In genomic region chr20:2467412-2467811, GRCh38 we compare ENCODE assay signal across 13 cellular contexts. TPM values are rescaled to one million over a fixed set of nuclear protein-coding genes. Genes with fewer than 3 reads are reported as not detected.
DNase-seq lines count a peak whose midpoint lies in the region; ATAC-seq and TF ChIP-seq lines count a peak whose summit lies in the region.
"Had no signal": no experiment of that assay in that cellular context is flagged by ENCODE, and none has a peak within 500 bp of the region (broad histone marks: within the 10 kb centered on the region; RNA-seq: fewer than 3 reads in every experiment).

No MANE protein-coding gene starts in this region.

- H3K27me3 ChIP-seq in CD4-positive, alpha-beta T cell (ENCODE audit: control insufficient read depth, insufficient read depth, low read length), result no peaks in the 10 kb centered on the region
- H3K27me3 ChIP-seq in DND-41 (ENCODE audit: insufficient read depth, low read length, poor library complexity), result no peaks in the 10 kb centered on the region
- H3K27me3 ChIP-seq: tibial artery had no signal

- CTCF ChIA-PET in CD4-positive, alpha-beta T cell (lab: Charles Lee), result interaction anchor here (0.9 kb wide), 1 partner anchor 54 kb away, joined by 4 read pairs; no protein-coding TSS in a partner anchor

- peak overlapping the region; percentile 98 for H3K27ac Mint-ChIP-seq in CD4-positive, alpha-beta T cell
- peak overlapping the region; percentile 47 for H3K27ac Mint-ChIP-seq in activated T-helper 1 cell treated with anti-CD3 and anti-CD28 coated beads, Interleukin-12 subunit alpha, Interleukin-12 subunit beta, Interleukin-2, Interleukin-4 antibody, amounts not matched to agents 30 ng/mL and 10 ng/mL and 1 ng/mL, durations not matched to agents 14 hours and 24 hours and 36 hours
- H3K27ac Mint-ChIP-seq in naive thymus-derived CD8-positive, alpha-beta T cell, result peak overlapping the region in 8 of 10 donors; percentile 9 to 100 (median 40)

- POLR2A ChIA-PET in CD4-positive, alpha-beta T cell (lab: Charles Lee), result no interaction called here
- POLR2A ChIA-PET in naive thymus-derived CD8-positive, alpha-beta T cell (lab: Charles Lee), result interaction anchor here (0.5 to 1.5 kb wide), 2 partner anchors 10 to 200 kb away, joined by 3 to 7 read pairs; no protein-coding TSS in a partner anchor

- no peaks in the 10 kb centered on the region for H3K27me3 Mint-ChIP-seq in CD4-positive, alpha-beta T cell
- no peaks in the 10 kb centered on the region for H3K27me3 Mint-ChIP-seq in activated T-helper 1 cell treated with anti-CD3 and anti-CD28 coated beads, Interleukin-12 subunit alpha, Interleukin-12 subunit beta, Interleukin-2, Interleukin-4 antibody, amounts not matched to agents 30 ng/mL and 10 ng/mL and 1 ng/mL, durations not matched to agents 14 hours and 24 hours and 36 hours (ENCODE audit: insufficient read depth)
- H3K27me3 Mint-ChIP-seq in naive thymus-derived CD8-positive, alpha-beta T cell, result no peaks in the 10 kb centered on the region

- H3K9me3 Mint-ChIP-seq in CD4-positive, alpha-beta T cell, result peaks cover 2% of the 10 kb centered on the region
- no peaks in the 10 kb centered on the region for H3K9me3 Mint-ChIP-seq in activated T-helper 1 cell treated with anti-CD3 and anti-CD28 coated beads, Interleukin-12 subunit alpha, Interleukin-12 subunit beta, Interleukin-2, Interleukin-4 antibody, amounts not matched to agents 30 ng/mL and 10 ng/mL and 1 ng/mL, durations not matched to agents 14 hours and 24 hours and 36 hours
- H3K9me3 Mint-ChIP-seq in naive thymus-derived CD8-positive, alpha-beta T cell, result peaks cover 0 to 7% (median 0%) of the 10 kb centered on the region in 9 donors

- peak overlapping the region; percentile 56 for H3K4me3 Mint-ChIP-seq in CD4-positive, alpha-beta T cell
- peak overlapping the region; percentile 99 for H3K4me3 Mint-ChIP-seq in activated T-helper 1 cell treated with anti-CD3 and anti-CD28 coated beads, Interleukin-12 subunit alpha, Interleukin-12 subunit beta, Interleukin-2, Interleukin-4 antibody, amounts not matched to agents 30 ng/mL and 10 ng/mL and 1 ng/mL, durations not matched to agents 14 hours and 24 hours and 36 hours
- H3K4me3 Mint-ChIP-seq in naive thymus-derived CD8-positive, alpha-beta T cell, result peak overlapping the region in 1 of 10 donors; percentile 31

- H3K36me3 Mint-ChIP-seq in CD4-positive, alpha-beta T cell (ENCODE audit: low read depth), result peaks cover 82% of the 10 kb centered on the region
- H3K36me3 Mint-ChIP-seq in activated T-helper 1 cell treated with anti-CD3 and anti-CD28 coated beads, Interleukin-12 subunit alpha, Interleukin-12 subunit beta, Interleukin-2, Interleukin-4 antibody, amounts not matched to agents 30 ng/mL and 10 ng/mL and 1 ng/mL, durations not matched to agents 14 hours and 24 hours and 36 hours (ENCODE audit: low read depth), result peaks cover 64% of the 10 kb centered on the region
- peaks cover 8 to 71% (median 25%) of the 10 kb centered on the region in 3 donors for H3K36me3 Mint-ChIP-seq in naive thymus-derived CD8-positive, alpha-beta T cell

- no peak overlapping the region for H3K27ac ChIP-seq in CD4-positive, alpha-beta T cell (ENCODE audit: low read depth, low read length)
- H3K27ac ChIP-seq in DND-41 (ENCODE audit: low read length), result no peak overlapping the region
- H3K27ac ChIP-seq: tibial artery had no signal

- H4K20me1 ChIP-seq in DND-41 (ENCODE audit: insufficient read depth, low read length), result peaks cover 75% of the 10 kb centered on the region

- TF ChIP-seq CTCF in CD4-positive, alpha-beta T cell (IDR thresholded peaks at IDR 0.05), result no peak
- no peak for TF ChIP-seq CTCF in DND-41 (IDR thresholded peaks at IDR 0.05; ENCODE audit: borderline replicate concordance, extremely low read depth, low read length, poor library complexity, severe bottlenecking)

- H3K36me3 ChIP-seq in DND-41 (ENCODE audit: insufficient read depth, low read length), result peaks cover 79% of the 10 kb centered on the region

- DNase-seq in CD4-positive, alpha-beta T cell, result no peak
- DNase-seq in DND-41 (no peak), posterior cingulate gyrus (no peak), hippocampal formation (lab: John Stamatoyannopoulos, UW) (no peak)
- no peak for DNase-seq in activated T-helper 1 cell treated with anti-CD3 and anti-CD28 coated beads, Interleukin-12 subunit alpha, Interleukin-12 subunit beta, Interleukin-2, Interleukin-4 antibody, amounts not matched to agents 30 ng/mL and 10 ng/mL and 1 ng/mL, durations not matched to agents 14 hours and 24 hours and 36 hours (ENCODE audit: low spot score)
- no peak for DNase-seq in naive thymus-derived CD8-positive, alpha-beta T cell
- DNase-seq: head of caudate nucleus, kidney glomerular epithelial cell, mucosa of descending colon, NCI-H2081 treated with DMSO at 0.1 percent for 48 hours, NCI-H774, tibial artery had no signal

- H3K4me2 ChIP-seq in DND-41 (ENCODE audit: insufficient read depth, low read length), result peak overlapping the region; percentile 63; the same call in 1 of the 2 replicates

- H3K79me2 ChIP-seq in DND-41 (ENCODE audit: insufficient read depth, low read length), result peaks cover 70% of the 10 kb centered on the region

- H3K4me1 ChIP-seq in DND-41 (ENCODE audit: insufficient read depth, low read length), result peaks cover 43% of the 10 kb centered on the region

- H3K4me1 Mint-ChIP-seq in CD4-positive, alpha-beta T cell (ENCODE audit: low read depth), result peaks cover 52% of the 10 kb centered on the region
- H3K4me1 Mint-ChIP-seq in activated T-helper 1 cell treated with anti-CD3 and anti-CD28 coated beads, Interleukin-12 subunit alpha, Interleukin-12 subunit beta, Interleukin-2, Interleukin-4 antibody, amounts not matched to agents 30 ng/mL and 10 ng/mL and 1 ng/mL, durations not matched to agents 14 hours and 24 hours and 36 hours (ENCODE audit: low read depth), result peaks cover 56% of the 10 kb centered on the region
- peaks cover 33 to 53% (median 41%) of the 10 kb centered on the region in 4 donors for H3K4me1 Mint-ChIP-seq in naive thymus-derived CD8-positive, alpha-beta T cell

- peak overlapping the region; percentile 95; the same call in 1 of the 2 replicates for H3K9ac ChIP-seq in DND-41 (ENCODE audit: low read depth, low read length)

- no peaks in the 10 kb centered on the region for H3K9me3 ChIP-seq in CD4-positive, alpha-beta T cell (ENCODE audit: control insufficient read depth, low read length)
- H3K9me3 ChIP-seq in DND-41 (ENCODE audit: insufficient read depth, low read length, severe bottlenecking), result no peaks in the 10 kb centered on the region
- H3K9me3 ChIP-seq: mucosa of descending colon, tibial artery had no signal

- intact Hi-C loops in CD4-positive, alpha-beta T cell (cut with DNase I, micrococcal nuclease), result no loop called here
- intact Hi-C loops in activated T-helper 1 cell treated with anti-CD3 and anti-CD28 coated beads, Interleukin-12 subunit alpha, Interleukin-12 subunit beta, Interleukin-2, Interleukin-4 antibody, amounts not matched to agents 30 ng/mL and 10 ng/mL and 1 ng/mL, durations not matched to agents 14 hours and 24 hours and 36 hours (cut with micrococcal nuclease), result no loop called here
- intact Hi-C loops in posterior cingulate gyrus (cut with DNase I), result no loop called here

- ATAC-seq in CD4-positive, alpha-beta T cell (ENCODE audit: poor library complexity), result no peak
- ATAC-seq in DND-41 (ENCODE audit: insufficient read depth, low read depth) (no peak), GM18861 (IDR thresholded peaks at IDR 0.05; ENCODE audit: unreplicated experiment) (no peak)
- ATAC-seq in naive thymus-derived CD8-positive, alpha-beta T cell, result no peak
- ATAC-seq: mucosa of descending colon had no signal

- no peak overlapping the region for H2AFZ ChIP-seq in DND-41 (ENCODE audit: low read depth, low read length)

- H3K4me3 ChIP-seq in DND-41 (ENCODE audit: low read depth in 1 of 2, low read length in 2 of 2), result peak overlapping the region in 1 of 2 experiments; percentile 92; a peak in 1 of 4 replicates
- H3K4me3 ChIP-seq: mucosa of descending colon, tibial artery had no signal

RNA-seq across cellular contexts. Expression of gene SNRPB, which starts 3.2 kb away (rescaled TPM):
- total RNA-seq in CD4-positive, alpha-beta T cell, result 100 to 1,000 TPM; 146 to 147 TPM
- total RNA-seq in activated T-helper 1 cell treated with anti-CD3 and anti-CD28 coated beads, Interleukin-12 subunit alpha, Interleukin-12 subunit beta, Interleukin-2, Interleukin-4 antibody, amounts not matched to agents 30 ng/mL and 10 ng/mL and 1 ng/mL, durations not matched to agents 14 hours and 24 hours and 36 hours, result 533 and 548 TPM in 2 replicates
- 10 to 100 TPM; 99.0 to 99.1 TPM for total RNA-seq in naive thymus-derived CD8-positive, alpha-beta T cell
- polyA plus RNA-seq in naive thymus-derived CD8-positive, alpha-beta T cell, result 100 to 1,000 TPM; 218 to 245 (median 240) TPM

RNA-seq across cellular contexts. Expression of gene ZNF343, which starts 41.3 kb away (rescaled TPM):
- total RNA-seq in CD4-positive, alpha-beta T cell, result 1 to 10 TPM; 5.0 to 5.1 TPM
- 18.2 and 21.6 TPM in 2 replicates for total RNA-seq in activated T-helper 1 cell treated with anti-CD3 and anti-CD28 coated beads, Interleukin-12 subunit alpha, Interleukin-12 subunit beta, Interleukin-2, Interleukin-4 antibody, amounts not matched to agents 30 ng/mL and 10 ng/mL and 1 ng/mL, durations not matched to agents 14 hours and 24 hours and 36 hours
- 10 to 100 TPM; 13.3 to 14.2 TPM for total RNA-seq in naive thymus-derived CD8-positive, alpha-beta T cell
- 1 to 10 TPM; 1.7 to 5.0 (median 3.2) TPM for polyA plus RNA-seq in naive thymus-derived CD8-positive, alpha-beta T cell

Comparison
In these comparisons a context has a peak if more than half of its experiments do, and no peak if none do; other contexts are left out.
1. H3K27ac Mint-ChIP-seq: peak in every context shown above with its lines; median percentile 98 in CD4-positive, alpha-beta T cell; 47 in activated T-helper 1 cell treated with anti-CD3 and anti-CD28 coated beads, Interleukin-12 subunit alpha, Interleukin-12 subunit beta, Interleukin-2, Interleukin-4 antibody, amounts not matched to agents 30 ng/mL and 10 ng/mL and 1 ng/mL, durations not matched to agents 14 hours and 24 hours and 36 hours; 40 in naive thymus-derived CD8-positive, alpha-beta T cell.